In genomic region chr7:1943933-1944618, GRCh38 we compare ENCODE assay signal across 20 cellular contexts.
DNase-seq lines count a peak whose midpoint lies in the region; ATAC-seq, FAIRE-seq and TF ChIP-seq lines count a peak whose summit lies in the region.
"Had no signal": no experiment of that assay in that cellular context is flagged by ENCODE, and none has a peak within 500 bp of the region (broad histone marks: within the 10 kb centered on the region; RNA-seq: fewer than 3 reads in every experiment).

No MANE protein-coding gene starts in this region.

- intact Hi-C loops in K562 (cut with micrococcal nuclease), result no loop called here

- POLR2A ChIA-PET in K562 (lab: Yijun Ruan, JAX), result interaction anchor here (0.5 to 0.6 kb wide), 2 partner anchors 15 to 137 kb away, joined by 3 read pairs; no protein-coding TSS in a partner anchor

- no peak overlapping the region for H2AFZ ChIP-seq in K562 (ENCODE audit: low read depth, low read length)

- peak overlapping the region; percentile 61 for H3K9ac ChIP-seq in BLaER1
- H3K9ac ChIP-seq in HUES6 (ENCODE audit: low read length), result no peak overlapping the region
- H3K9ac ChIP-seq in K562 (ENCODE audit: insufficient read depth in 1 of 2, low read depth in 2 of 2, low read length in 2 of 2), result peak overlapping the region in 1 of 2 experiments; percentile 0; a peak in 2 of 4 replicates

- TF ChIP-seq RAD21 in K562 (CRISPR knock-in tag; conservative IDR thresholded peaks at IDR 0.05 in 1 of 2, IDR thresholded peaks at IDR 0.05 in 1 of 2), result no peak

- TF ChIP-seq CTCF in K562 (IDR thresholded peaks at IDR 0.05 in 2 of 3, conservative IDR thresholded peaks at IDR 0.05 in 1 of 3; ENCODE audit: insufficient read depth in 2 of 3, low read depth in 1 of 3, low read length in 3 of 3), result no peak

- peak in 1 of 4 experiments; percentile 18 for DNase-seq in K562 (ENCODE audit: extremely low read depth in 1 of 4, low spot score in 3 of 4)
- DNase-seq in memory B cell (ENCODE audit: low spot score in 2 of 2), result no peak
- DNase-seq in RPMI8226, result no peak
- no peak for DNase-seq in stimulated activated CD4-positive, alpha-beta T cell treated with anti-CD3 and anti-CD28 coated beads, Interleukin-2, amount 100 ng/mL, for 24 hours
- DNase-seq in amygdala (lab: John Stamatoyannopoulos, UW), result no peak
- DNase-seq: activated effector memory CD4-positive, alpha-beta T cell treated with Interleukin-2 at 50 U/mL for 16 hours; foreskin keratinocyte; HFFc6; MM.1S; NCI-H2029 treated with DMSO at 0.1 percent for 48 hours; NCI-H69; stimulated activated CD4-positive, alpha-beta T cell treated with anti-CD3 and anti-CD28 coated beads, Interleukin-15, amount 100 ng/mL, for 24 hours; T1000 had no signal

- no peak for TF ChIP-seq POLR2A in K562 (conservative IDR thresholded peaks at IDR 0.05)

- H3K27ac ChIP-seq in BLaER1 (peak overlapping the region; percentile 80), HUES6 (ENCODE audit: low read depth, low read length) (0 out of 2 replicates have a peak overlapping the region, but pooled peaks have one; percentile 1), K562 (ENCODE audit: extremely low read depth, low read depth, low read length) (no peak overlapping the region)
- H3K27ac ChIP-seq: foreskin keratinocyte, prostate gland, RWPE1, suprapubic skin had no signal

- no peak overlapping the region for H3K4me3 Mint-ChIP-seq in memory B cell
- H3K4me3 Mint-ChIP-seq: HFFc6 had no signal

- peaks cover 16% of the 10 kb centered on the region for H3K4me1 Mint-ChIP-seq in memory B cell

- peaks cover 44% of the 10 kb centered on the region for H3K36me3 ChIP-seq in BLaER1
- H3K36me3 ChIP-seq in HUES6 (ENCODE audit: control insufficient read depth, insufficient read depth, low read length), result peaks cover 7% of the 10 kb centered on the region; the same call in 1 of the 2 replicates
- no peaks in the 10 kb centered on the region for H3K36me3 ChIP-seq in K562 (ENCODE audit: control insufficient read depth, insufficient read depth, low read length)
- H3K36me3 ChIP-seq: prostate gland, suprapubic skin had no signal

- H3K4me3 ChIP-seq in BLaER1 (no peak overlapping the region), HUES6 (ENCODE audit: low read depth, low read length) (no peak overlapping the region), K562 (no peak overlapping the region)
- H3K4me3 ChIP-seq: prostate gland, suprapubic skin had no signal

- no peaks in the 10 kb centered on the region for H3K9me3 ChIP-seq in BLaER1
- H3K9me3 ChIP-seq in HUES6 (ENCODE audit: control insufficient read depth, insufficient read depth, low read depth, low read length), result peaks cover 10% of the 10 kb centered on the region; the same call in 1 of the 2 replicates
- no peaks in the 10 kb centered on the region for H3K9me3 ChIP-seq in K562 (replicated peaks; ENCODE audit: control insufficient read depth, insufficient read depth, low read depth, low read length)
- H3K9me3 ChIP-seq: prostate gland, suprapubic skin had no signal

- CTCF ChIA-PET in K562 (lab: Yijun Ruan, JAX; ENCODE audit: low intra/inter-chr PET ratio), result interaction anchor here (0.6 kb wide), 1 partner anchor 285 kb away, joined by 3 read pairs; no protein-coding TSS in a partner anchor

- H3K27me3 ChIP-seq in BLaER1 (no peaks in the 10 kb centered on the region), HUES6 (ENCODE audit: control insufficient read depth, insufficient read depth, low read length) (no peaks in the 10 kb centered on the region), K562 (ENCODE audit: control insufficient read depth in 2 of 2, insufficient read depth in 2 of 2, low read length in 2 of 2) (no peaks in the 10 kb centered on the region)
- H3K27me3 ChIP-seq: foreskin keratinocyte, suprapubic skin had no signal

- peak overlapping the region; percentile 100 for H3K4me2 ChIP-seq in BLaER1
- H3K4me2 ChIP-seq in K562 (ENCODE audit: insufficient read depth, low read length), result no peak overlapping the region

- no peaks in the 10 kb centered on the region for H3K79me2 ChIP-seq in K562 (ENCODE audit: control insufficient read depth, insufficient read depth, low read length)

- 54% methylated on average over 20 of the region's 25 CpGs for WGBS in K562 (ENCODE audit: insufficient coverage, low coverage, missing lambda C conversion rate)

- H3K9me3 Mint-ChIP-seq in memory B cell, result no peaks in the 10 kb centered on the region
- H3K9me3 Mint-ChIP-seq: HFFc6 had no signal

- TF ChIP-seq EP300 in K562 (IDR thresholded peaks at IDR 0.05; ENCODE audit: low read length), result no peak

- no TSS peak for BruUV-seq in K562 (replicated peaks; lab: Mats Ljungman, UMichigan)

- H3K27me3 Mint-ChIP-seq in memory B cell, result no peaks in the 10 kb centered on the region

- H3K9me1 ChIP-seq in K562 (ENCODE audit: control insufficient read depth, insufficient read depth, low read length), result no peaks in the 10 kb centered on the region

- FAIRE-seq in K562 (lab: Jason Lieb, UNC), result no peak
- FAIRE-seq: endometrium had no signal

- peaks cover 77% of the 10 kb centered on the region for H4K20me1 ChIP-seq in BLaER1
- no peaks in the 10 kb centered on the region for H4K20me1 ChIP-seq in K562 (replicated peaks; ENCODE audit: control insufficient read depth, insufficient read depth, low read length)

- H3K4me1 ChIP-seq in BLaER1 (peaks cover 93% of the 10 kb centered on the region), HUES6 (ENCODE audit: control insufficient read depth, insufficient read depth, low read length) (peaks cover 27% of the 10 kb centered on the region; the same call in 1 of the 2 replicates), K562 (replicated peaks in 1 of 2; ENCODE audit: control insufficient read depth in 2 of 2, insufficient read depth in 2 of 2, low read length in 2 of 2) (peaks cover 14 to 74% of the 10 kb centered on the region in 2 experiments)
- H3K4me1 ChIP-seq: foreskin keratinocyte, prostate gland had no signal

- peak overlapping the region; percentile 10 for H3K27ac Mint-ChIP-seq in memory B cell
- H3K27ac Mint-ChIP-seq: HFFc6 had no signal

- in situ Hi-C loops in K562 (cut with MboI), result no loop called here

- ATAC-seq in K562 (no peak), memory B cell (ENCODE audit: low read depth) (no peak), HG03175 (IDR thresholded peaks at IDR 0.05; ENCODE audit: unreplicated experiment) (no peak)
- ATAC-seq: foreskin keratinocyte had no signal

- H3K36me3 Mint-ChIP-seq in memory B cell, result peaks cover 1% of the 10 kb centered on the region

TF ChIP-seq in K562, 482 proteins besides CTCF, POLR2A, EP300 and RAD21:
- TF ChIP-seq ZBTB9 (CRISPR knock-in tag; IDR thresholded peaks at IDR 0.05) (peak; percentile 97), PURB (CRISPR knock-in tag; IDR thresholded peaks at IDR 0.05; ENCODE audit: low read depth) (no peak), NR1H2 (CRISPR knock-in tag; IDR thresholded peaks at IDR 0.05) (no peak), SP2 (IDR thresholded peaks at IDR 0.05; ENCODE audit: extremely low read depth, low read depth, low read length, poor library complexity, severe bottlenecking) (no peak), ATF6 (CRISPR knock-in tag; IDR thresholded peaks at IDR 0.05) (no peak), FOXA1 (IDR thresholded peaks at IDR 0.05; ENCODE audit: borderline replicate concordance) (no peak), PTRF (tag; IDR thresholded peaks at IDR 0.05) (no peak), ZNF354B (CRISPR knock-in tag; IDR thresholded peaks at IDR 0.05) (no peak), ADNP (tag; IDR thresholded peaks at IDR 0.05) (no peak), ZBTB34 (CRISPR knock-in tag; IDR thresholded peaks at IDR 0.05) (no peak), NCOA2 (IDR thresholded peaks at IDR 0.05; ENCODE audit: partially characterized antibody in 2 of 2) (no peak), L3MBTL2 (IDR thresholded peaks at IDR 0.05) (peak; percentile 16; the same call in 1 of the 2 replicates), ZBTB8A (IDR thresholded peaks at IDR 0.05; ENCODE audit: partially characterized antibody) (no peak), EZH2 (IDR thresholded peaks at IDR 0.05; ENCODE audit: borderline replicate concordance, low read depth, low read length) (no peak), SMARCA5 (IDR thresholded peaks at IDR 0.05) (no peak)
